Comparison of ENCODE assay signal across 1 cellular context in genomic region chr2:64859208-64860161, GRCh38.
A peak's percentile ranks its signal among the peaks of the same experiment; 100 is the strongest.
TF ChIP-seq lines count a peak whose summit lies in the region.

No MANE protein-coding gene starts in this region.

TF ChIP-seq in K562, 482 proteins besides CTCF, POLR2A, EP300 and RAD21 (continued from another document and continues in another):
- peak; percentile 5; the same call in 1 of the 2 replicates for TF ChIP-seq ATF4 (CRISPR knock-in tag; IDR thresholded peaks at IDR 0.05)
- no peak for TF ChIP-seq ZNF212 (CRISPR knock-in tag; IDR thresholded peaks at IDR 0.05)
- no peak for TF ChIP-seq TEAD4 (IDR thresholded peaks at IDR 0.05; ENCODE audit: low read length)
- no peak for TF ChIP-seq TEAD4 (CRISPR knock-in tag; IDR thresholded peaks at IDR 0.05; ENCODE audit: borderline replicate concordance)
- TF ChIP-seq E2F8 (IDR thresholded peaks at IDR 0.05; ENCODE audit: low read depth, partially characterized antibody) = no peak
- no peak for TF ChIP-seq KAT2B (IDR thresholded peaks at IDR 0.05; ENCODE audit: low read depth, low read length)
- peak in 1 of 2 experiments; percentile 32; a peak in 1 of 4 replicates for TF ChIP-seq NONO (IDR thresholded peaks at IDR 0.05; ENCODE audit: low read depth in 2 of 2, low read length in 1 of 2)
- no peak for TF ChIP-seq ZNF384 (IDR thresholded peaks at IDR 0.05; ENCODE audit: low read depth, low read length)
- peak; percentile 11 for TF ChIP-seq TAF1 (IDR thresholded peaks at IDR 0.05; ENCODE audit: control insufficient read depth, extremely low read depth, insufficient read depth, low read length, severe bottlenecking)
- no peak for TF ChIP-seq HDAC6 (IDR thresholded peaks at IDR 0.05; ENCODE audit: low read depth, low read length)
- peak; percentile 45 for TF ChIP-seq RBBP5 (IDR thresholded peaks at IDR 0.05; ENCODE audit: borderline replicate concordance, insufficient read depth, low read length, poor library complexity, severe bottlenecking)
- TF ChIP-seq PTTG1 (tag; IDR thresholded peaks at IDR 0.05; ENCODE audit: low read depth) = no peak
- TF ChIP-seq ZNF717 (CRISPR knock-in tag; IDR thresholded peaks at IDR 0.05) = no peak
- TF ChIP-seq GATAD2B (IDR thresholded peaks at IDR 0.05; ENCODE audit: borderline replicate concordance) = 0 out of 2 replicates have a peak, but pooled peaks have one; percentile 41
- no peak for TF ChIP-seq ZNF133 (CRISPR knock-in tag; IDR thresholded peaks at IDR 0.05)
- no peak; the same call in 1 of the 2 replicates for TF ChIP-seq FOXP4 (CRISPR knock-in tag; IDR thresholded peaks at IDR 0.05; ENCODE audit: borderline replicate concordance)
- peak; percentile 76 for TF ChIP-seq MAZ (CRISPR knock-in tag; conservative IDR thresholded peaks at IDR 0.05 in 1 of 2, IDR thresholded peaks at IDR 0.05 in 1 of 2)
- no peak for TF ChIP-seq ZMIZ1 (IDR thresholded peaks at IDR 0.05; ENCODE audit: low read depth in 2 of 2, low read length in 2 of 2)
- TF ChIP-seq RNF2 (IDR thresholded peaks at IDR 0.05) = no peak; the same call in 1 of the 2 replicates
- TF ChIP-seq NFYB (IDR thresholded peaks at IDR 0.05; ENCODE audit: extremely low read depth, insufficient read length) = no peak
- TF ChIP-seq HINFP (tag; conservative IDR thresholded peaks at IDR 0.05; ENCODE audit: low read depth) = no peak
- TF ChIP-seq HIVEP1 (CRISPR knock-in tag; IDR thresholded peaks at IDR 0.05) = no peak
- TF ChIP-seq MED1 (CRISPR knock-in tag; IDR thresholded peaks at IDR 0.05; ENCODE audit: borderline replicate concordance) = no peak
- no peak for TF ChIP-seq BRF1 (IDR thresholded peaks at IDR 0.05; ENCODE audit: borderline replicate concordance, extremely low read depth, insufficient read length)
- no peak for TF ChIP-seq USF1 (CRISPR knock-in tag; IDR thresholded peaks at IDR 0.05)
- TF ChIP-seq SMARCA5 (IDR thresholded peaks at IDR 0.05) = no peak
- TF ChIP-seq PHTF2 (CRISPR knock-in tag; IDR thresholded peaks at IDR 0.05) = no peak
- TF ChIP-seq CREB1 (IDR thresholded peaks at IDR 0.05) = no peak
- no peak for TF ChIP-seq CREB1 (CRISPR knock-in tag; IDR thresholded peaks at IDR 0.05)
- peak in 1 of 2 experiments; percentile 57; a peak in 1 of 4 replicates for TF ChIP-seq ZNF639 (CRISPR knock-in tag; conservative IDR thresholded peaks at IDR 0.05 in 1 of 2, IDR thresholded peaks at IDR 0.05 in 1 of 2)
- TF ChIP-seq NFIX (CRISPR knock-in tag; IDR thresholded peaks at IDR 0.05; ENCODE audit: low read depth) = no peak
- no peak for TF ChIP-seq CREB5 (CRISPR knock-in tag; IDR thresholded peaks at IDR 0.05)
- no peak for TF ChIP-seq DEAF1 (CRISPR knock-in tag; IDR thresholded peaks at IDR 0.05)
- TF ChIP-seq E2F6 (IDR thresholded peaks at IDR 0.05; ENCODE audit: borderline replicate concordance in 1 of 2, extremely low read depth in 1 of 2, insufficient read depth in 1 of 2, insufficient read length in 1 of 2, low read depth in 1 of 2, low read length in 1 of 2, poor library complexity in 1 of 2, severe bottlenecking in 1 of 2) = peak; percentile 59 to 65
- TF ChIP-seq NFXL1 (CRISPR knock-in tag; IDR thresholded peaks at IDR 0.05) = no peak
- no peak for TF ChIP-seq KLF10 (CRISPR knock-in tag; IDR thresholded peaks at IDR 0.05)
- no peak for TF ChIP-seq ILF3 (IDR thresholded peaks at IDR 0.05; ENCODE audit: borderline replicate concordance)
- peak; percentile 62; the same call in 1 of the 2 replicates for TF ChIP-seq KAT7 (CRISPR knock-in tag; IDR thresholded peaks at IDR 0.05; ENCODE audit: borderline replicate concordance)
- TF ChIP-seq ZNF696 (CRISPR knock-in tag; conservative IDR thresholded peaks at IDR 0.05) = no peak
- TF ChIP-seq UBTF (IDR thresholded peaks at IDR 0.05; ENCODE audit: borderline replicate concordance in 1 of 2, low read depth in 2 of 2, low read length in 2 of 2) = peak; percentile 53 to 61; a peak in 1 of 4 replicates
- TF ChIP-seq BHLHE40 (IDR thresholded peaks at IDR 0.05; ENCODE audit: low read length) = peak; percentile 61; the same call in 1 of the 2 replicates
